ENCODE assay signal across 1 cellular context in the genomic region with DNA sequence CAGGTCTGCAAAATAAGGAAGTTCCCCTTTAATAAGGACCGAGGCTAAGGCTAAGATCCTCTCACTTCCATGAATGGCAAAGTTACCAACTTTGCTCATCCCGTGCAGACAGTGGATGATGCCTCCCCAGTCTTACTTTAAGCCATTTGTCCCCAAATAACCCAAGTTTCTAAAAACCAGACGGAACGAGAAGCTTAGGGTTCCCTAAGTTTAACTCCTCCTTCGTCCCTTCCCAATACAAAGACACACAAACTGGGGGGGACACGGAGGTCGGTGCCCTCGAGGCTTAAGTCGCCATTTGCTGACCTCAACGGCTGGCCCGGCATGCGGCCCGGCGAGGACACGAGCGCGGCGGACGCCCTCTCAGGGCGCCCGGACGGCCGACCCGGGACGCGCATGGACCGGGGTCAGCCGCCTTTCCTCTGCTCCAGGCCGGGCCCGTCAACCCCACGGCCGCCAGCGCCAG.
TF ChIP-seq lines count a peak whose summit lies in the region.

No MANE protein-coding gene starts in this region.

TF ChIP-seq in HepG2, 621 proteins besides CTCF, POLR2A, EP300 and RAD21 (continued from another document):
- TF ChIP-seq, protein P1, sequence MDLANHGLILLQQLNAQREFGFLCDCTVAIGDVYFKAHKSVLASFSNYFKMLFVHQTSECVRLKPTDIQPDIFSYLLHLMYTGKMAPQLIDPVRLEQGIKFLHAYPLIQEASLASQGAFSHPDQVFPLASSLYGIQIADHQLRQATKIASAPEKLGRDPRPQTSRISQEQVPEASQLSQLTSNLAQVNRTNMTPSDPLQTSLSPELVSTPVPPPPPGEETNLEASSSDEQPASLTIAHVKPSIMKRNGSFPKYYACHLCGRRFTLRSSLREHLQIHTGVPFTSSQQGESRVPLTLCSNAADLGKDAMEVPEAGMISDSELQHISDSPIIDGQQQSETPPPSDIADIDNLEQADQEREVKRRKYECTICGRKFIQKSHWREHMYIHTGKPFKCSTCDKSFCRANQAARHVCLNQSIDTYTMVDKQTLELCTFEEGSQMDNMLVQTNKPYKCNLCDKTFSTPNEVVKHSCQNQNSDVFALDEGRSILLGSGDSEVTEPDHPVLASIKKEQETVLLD (CRISPR knock-in tag; IDR thresholded peaks at IDR 0.05; ENCODE audit: low read depth), result no peak
- TF ChIP-seq ZNF773 (CRISPR knock-in tag; IDR thresholded peaks at IDR 0.05; ENCODE audit: borderline replicate concordance) (no peak), ZNF224 (CRISPR knock-in tag; IDR thresholded peaks at IDR 0.05) (no peak), ZBTB3 (CRISPR knock-in tag; IDR thresholded peaks at IDR 0.05; ENCODE audit: borderline replicate concordance, low read depth) (no peak), TEAD3 (CRISPR knock-in tag; optimal IDR thresholded peaks at IDR 0.05; ENCODE audit: borderline replicate concordance) (no peak), SPEN (CRISPR knock-in tag; IDR thresholded peaks at IDR 0.05; ENCODE audit: low read depth) (no peak), HIVEP1 (CRISPR knock-in tag; IDR thresholded peaks at IDR 0.05) (no peak), CBFB (CRISPR knock-in tag; IDR thresholded peaks at IDR 0.05) (no peak), HNF4A (CRISPR knock-in tag; IDR thresholded peaks at IDR 0.05) (no peak; the same call in 1 of the 2 replicates), MEF2D (CRISPR knock-in tag; IDR thresholded peaks at IDR 0.05) (no peak), RXRA (CRISPR knock-in tag; IDR thresholded peaks at IDR 0.05) (no peak), FOXO1 (CRISPR knock-in tag; IDR thresholded peaks at IDR 0.05) (no peak), ZNF552 (CRISPR knock-in tag; IDR thresholded peaks at IDR 0.05; ENCODE audit: borderline replicate concordance) (peak; percentile 35), GATAD2A (CRISPR knock-in tag; IDR thresholded peaks at IDR 0.05) (no peak), PHF21A (CRISPR knock-in tag; IDR thresholded peaks at IDR 0.05) (no peak), MTA1 (CRISPR knock-in tag; IDR thresholded peaks at IDR 0.05; ENCODE audit: borderline replicate concordance) (no peak), HOXA7 (CRISPR knock-in tag; IDR thresholded peaks at IDR 0.05) (no peak), ARNTL (CRISPR knock-in tag; IDR thresholded peaks at IDR 0.05) (no peak; the same call in none of the 2 replicates)
- TF ChIP-seq, protein P2, sequence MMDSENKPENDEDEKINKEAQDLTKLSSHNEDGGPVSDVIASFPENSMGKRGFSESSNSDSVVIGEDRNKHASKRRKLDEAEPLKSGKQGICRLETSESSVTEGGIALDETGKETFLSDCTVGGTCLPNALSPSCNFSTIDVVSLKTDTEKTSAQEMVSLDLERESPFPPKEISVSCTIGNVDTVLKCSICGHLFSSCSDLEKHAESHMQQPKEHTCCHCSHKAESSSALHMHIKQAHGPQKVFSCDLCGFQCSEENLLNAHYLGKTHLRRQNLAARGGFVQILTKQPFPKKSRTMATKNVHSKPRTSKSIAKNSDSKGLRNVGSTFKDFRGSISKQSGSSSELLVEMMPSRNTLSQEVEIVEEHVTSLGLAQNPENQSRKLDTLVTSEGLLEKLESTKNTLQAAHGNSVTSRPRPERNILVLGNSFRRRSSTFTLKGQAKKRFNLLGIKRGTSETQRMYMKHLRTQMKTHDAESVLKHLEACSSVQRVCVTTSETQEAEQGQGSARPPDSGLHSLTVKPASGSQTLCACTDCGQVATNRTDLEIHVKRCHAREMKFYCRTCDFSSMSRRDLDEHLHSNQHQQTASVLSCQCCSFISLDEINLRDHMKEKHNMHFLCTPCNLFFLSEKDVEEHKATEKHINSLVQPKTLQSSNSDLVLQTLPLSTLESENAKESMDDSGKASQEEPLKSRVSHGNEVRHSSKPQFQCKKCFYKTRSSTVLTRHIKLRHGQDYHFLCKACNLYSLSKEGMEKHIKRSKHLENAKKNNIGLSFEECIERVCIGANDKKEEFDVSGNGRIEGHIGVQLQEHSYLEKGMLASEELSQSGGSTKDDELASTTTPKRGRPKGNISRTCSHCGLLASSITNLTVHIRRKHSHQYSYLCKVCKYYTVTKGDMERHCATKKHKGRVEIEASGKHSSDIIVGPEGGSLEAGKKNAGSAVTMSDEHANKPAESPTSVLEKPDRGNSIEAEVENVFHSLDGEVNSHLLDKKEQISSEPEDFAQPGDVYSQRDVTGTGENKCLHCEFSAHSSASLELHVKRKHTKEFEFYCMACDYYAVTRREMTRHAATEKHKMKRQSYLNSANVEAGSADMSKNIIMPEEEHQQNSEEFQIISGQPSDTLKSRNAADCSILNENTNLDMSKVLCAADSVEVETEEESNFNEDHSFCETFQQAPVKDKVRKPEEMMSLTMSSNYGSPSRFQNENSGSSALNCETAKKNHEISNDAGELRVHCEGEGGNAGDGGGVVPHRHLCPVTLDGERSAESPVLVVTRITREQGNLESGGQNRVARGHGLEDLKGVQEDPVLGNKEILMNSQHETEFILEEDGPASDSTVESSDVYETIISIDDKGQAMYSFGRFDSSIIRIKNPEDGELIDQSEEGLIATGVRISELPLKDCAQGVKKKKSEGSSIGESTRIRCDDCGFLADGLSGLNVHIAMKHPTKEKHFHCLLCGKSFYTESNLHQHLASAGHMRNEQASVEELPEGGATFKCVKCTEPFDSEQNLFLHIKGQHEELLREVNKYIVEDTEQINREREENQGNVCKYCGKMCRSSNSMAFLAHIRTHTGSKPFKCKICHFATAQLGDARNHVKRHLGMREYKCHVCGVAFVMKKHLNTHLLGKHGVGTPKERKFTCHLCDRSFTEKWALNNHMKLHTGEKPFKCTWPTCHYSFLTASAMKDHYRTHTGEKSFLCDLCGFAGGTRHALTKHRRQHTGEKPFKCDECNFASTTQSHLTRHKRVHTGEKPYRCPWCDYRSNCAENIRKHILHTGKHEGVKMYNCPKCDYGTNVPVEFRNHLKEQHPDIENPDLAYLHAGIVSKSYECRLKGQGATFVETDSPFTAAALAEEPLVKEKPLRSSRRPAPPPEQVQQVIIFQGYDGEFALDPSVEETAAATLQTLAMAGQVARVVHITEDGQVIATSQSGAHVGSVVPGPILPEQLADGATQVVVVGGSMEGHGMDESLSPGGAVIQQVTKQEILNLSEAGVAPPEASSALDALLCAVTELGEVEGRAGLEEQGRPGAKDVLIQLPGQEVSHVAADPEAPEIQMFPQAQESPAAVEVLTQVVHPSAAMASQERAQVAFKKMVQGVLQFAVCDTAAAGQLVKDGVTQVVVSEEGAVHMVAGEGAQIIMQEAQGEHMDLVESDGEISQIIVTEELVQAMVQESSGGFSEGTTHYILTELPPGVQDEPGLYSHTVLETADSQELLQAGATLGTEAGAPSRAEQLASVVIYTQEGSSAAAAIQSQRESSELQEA (CRISPR knock-in tag; IDR thresholded peaks at IDR 0.05; ENCODE audit: not compliant biosample characterization), result no peak
- TF ChIP-seq, protein P3, sequence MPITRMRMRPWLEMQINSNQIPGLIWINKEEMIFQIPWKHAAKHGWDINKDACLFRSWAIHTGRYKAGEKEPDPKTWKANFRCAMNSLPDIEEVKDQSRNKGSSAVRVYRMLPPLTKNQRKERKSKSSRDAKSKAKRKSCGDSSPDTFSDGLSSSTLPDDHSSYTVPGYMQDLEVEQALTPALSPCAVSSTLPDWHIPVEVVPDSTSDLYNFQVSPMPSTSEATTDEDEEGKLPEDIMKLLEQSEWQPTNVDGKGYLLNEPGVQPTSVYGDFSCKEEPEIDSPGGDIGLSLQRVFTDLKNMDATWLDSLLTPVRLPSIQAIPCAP (CRISPR knock-in tag; IDR thresholded peaks at IDR 0.05; ENCODE audit: low read depth), result no peak
- TF ChIP-seq, protein P4, sequence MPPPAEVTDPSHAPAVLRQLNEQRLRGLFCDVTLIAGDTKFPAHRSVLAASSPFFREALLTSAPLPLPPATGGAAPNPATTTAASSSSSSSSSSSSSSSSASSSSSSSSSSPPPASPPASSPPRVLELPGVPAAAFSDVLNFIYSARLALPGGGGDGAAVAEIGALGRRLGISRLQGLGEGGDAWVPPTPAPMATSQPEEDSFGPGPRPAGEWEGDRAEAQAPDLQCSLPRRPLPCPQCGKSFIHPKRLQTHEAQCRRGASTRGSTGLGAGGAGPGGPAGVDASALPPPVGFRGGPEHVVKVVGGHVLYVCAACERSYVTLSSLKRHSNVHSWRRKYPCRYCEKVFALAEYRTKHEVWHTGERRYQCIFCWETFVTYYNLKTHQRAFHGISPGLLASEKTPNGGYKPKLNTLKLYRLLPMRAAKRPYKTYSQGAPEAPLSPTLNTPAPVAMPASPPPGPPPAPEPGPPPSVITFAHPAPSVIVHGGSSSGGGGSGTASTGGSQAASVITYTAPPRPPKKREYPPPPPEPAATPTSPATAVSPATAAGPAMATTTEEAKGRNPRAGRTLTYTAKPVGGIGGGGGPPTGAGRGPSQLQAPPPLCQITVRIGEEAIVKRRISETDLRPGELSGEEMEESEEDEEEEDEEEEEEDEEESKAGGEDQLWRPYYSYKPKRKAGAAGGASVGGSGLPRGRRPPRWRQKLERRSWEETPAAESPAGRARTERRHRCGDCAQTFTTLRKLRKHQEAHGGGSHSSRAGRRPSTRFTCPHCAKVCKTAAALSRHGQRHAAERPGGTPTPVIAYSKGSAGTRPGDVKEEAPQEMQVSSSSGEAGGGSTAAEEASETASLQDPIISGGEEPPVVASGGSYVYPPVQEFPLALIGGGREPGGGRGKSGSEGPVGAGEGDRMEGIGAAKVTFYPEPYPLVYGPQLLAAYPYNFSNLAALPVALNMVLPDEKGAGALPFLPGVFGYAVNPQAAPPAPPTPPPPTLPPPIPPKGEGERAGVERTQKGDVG (CRISPR knock-in tag; IDR thresholded peaks at IDR 0.05; ENCODE audit: borderline replicate concordance), result no peak
- TF ChIP-seq, protein P5, sequence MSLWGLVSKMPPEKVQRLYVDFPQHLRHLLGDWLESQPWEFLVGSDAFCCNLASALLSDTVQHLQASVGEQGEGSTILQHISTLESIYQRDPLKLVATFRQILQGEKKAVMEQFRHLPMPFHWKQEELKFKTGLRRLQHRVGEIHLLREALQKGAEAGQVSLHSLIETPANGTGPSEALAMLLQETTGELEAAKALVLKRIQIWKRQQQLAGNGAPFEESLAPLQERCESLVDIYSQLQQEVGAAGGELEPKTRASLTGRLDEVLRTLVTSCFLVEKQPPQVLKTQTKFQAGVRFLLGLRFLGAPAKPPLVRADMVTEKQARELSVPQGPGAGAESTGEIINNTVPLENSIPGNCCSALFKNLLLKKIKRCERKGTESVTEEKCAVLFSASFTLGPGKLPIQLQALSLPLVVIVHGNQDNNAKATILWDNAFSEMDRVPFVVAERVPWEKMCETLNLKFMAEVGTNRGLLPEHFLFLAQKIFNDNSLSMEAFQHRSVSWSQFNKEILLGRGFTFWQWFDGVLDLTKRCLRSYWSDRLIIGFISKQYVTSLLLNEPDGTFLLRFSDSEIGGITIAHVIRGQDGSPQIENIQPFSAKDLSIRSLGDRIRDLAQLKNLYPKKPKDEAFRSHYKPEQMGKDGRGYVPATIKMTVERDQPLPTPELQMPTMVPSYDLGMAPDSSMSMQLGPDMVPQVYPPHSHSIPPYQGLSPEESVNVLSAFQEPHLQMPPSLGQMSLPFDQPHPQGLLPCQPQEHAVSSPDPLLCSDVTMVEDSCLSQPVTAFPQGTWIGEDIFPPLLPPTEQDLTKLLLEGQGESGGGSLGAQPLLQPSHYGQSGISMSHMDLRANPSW (CRISPR knock-in tag; IDR thresholded peaks at IDR 0.05; ENCODE audit: borderline replicate concordance), result no peak
